Comparison of ENCODE assay signal across 8 cellular contexts in genomic region chr5:14264605-14265316, GRCh38.
A peak's percentile ranks its signal among the peaks of the same experiment; 100 is the strongest.
DNase-seq lines count a peak whose midpoint lies in the region; ATAC-seq and TF ChIP-seq lines count a peak whose summit lies in the region.

No MANE protein-coding gene starts in this region.

- H3K4me3 ChIP-seq in foreskin fibroblast (ENCODE audit: low read depth in 1 of 2, low read length in 2 of 2) (peak overlapping the region; percentile 23 to 55), suprapubic skin (peak overlapping the region; percentile 32)

- TF ChIP-seq EP300 in suprapubic skin (IDR thresholded peaks at IDR 0.05): no peak

- peak; percentile 73 for ATAC-seq in GM21825 (IDR thresholded peaks at IDR 0.05; ENCODE audit: unreplicated experiment)

- no peaks in the 10 kb centered on the region for H3K9me3 ChIP-seq in suprapubic skin

- DNase-seq in EL: peak; percentile 98
- DNase-seq in KBM-7: peak; percentile 93
- DNase-seq in RPMI7951 (ENCODE audit: low read depth): peak; percentile 92
- DNase-seq in activated gamma-delta T cell (lab: John Stamatoyannopoulos, UW): peak; percentile 38
- DNase-seq in foreskin fibroblast: peak; percentile 95 to 98
- DNase-seq in nucleus accumbens (lab: John Stamatoyannopoulos, UW): peak in 55 of 56 donors; percentile 23 to 94 (median 79)
- peak; percentile 95 for DNase-seq in suprapubic skin (ENCODE audit: low spot score in 2 of 2)

- no peaks in the 10 kb centered on the region for H3K36me3 ChIP-seq in suprapubic skin

- peak overlapping the region; percentile 7 for H3K27ac ChIP-seq in suprapubic skin

- no peak for TF ChIP-seq CTCF in foreskin fibroblast (IDR thresholded peaks at IDR 0.05; ENCODE audit: low read depth, low read length)
- TF ChIP-seq CTCF in suprapubic skin (IDR thresholded peaks at IDR 0.05): no peak

- H3K27me3 ChIP-seq in suprapubic skin: no peaks in the 10 kb centered on the region

- peaks cover 47% of the 10 kb centered on the region for H3K4me1 ChIP-seq in suprapubic skin

- in situ Hi-C loops in KBM-7 (cut with MboI; ENCODE audit: low pct_unique_long_range_greater_than_20kb, low sequenced_read_pairs): loop anchor here (25.0 kb wide), 1 partner anchor 277 kb away; no protein-coding TSS in a partner anchor

- WGBS in suprapubic skin: 2% methylated on average over 26 of the region's 26 CpGs

- TF ChIP-seq POLR2A in suprapubic skin (IDR thresholded peaks at IDR 0.05): no peak

Comparison
In these comparisons a context has a peak if more than half of its experiments do, and no peak if none do; other contexts are left out.
1. Peak in every context shown above with its lines: DNase-seq, ATAC-seq, H3K4me3 ChIP-seq and H3K27ac ChIP-seq.
2. DNase-seq: peak in every context shown above with its lines; median percentile 98 in EL; 96 in foreskin fibroblast; 95 in suprapubic skin; 93 in KBM-7; 92 in RPMI7951; 79 in nucleus accumbens; 38 in activated gamma-delta T cell.